ENCODE assay signal across 29 cellular contexts in the genomic region with DNA sequence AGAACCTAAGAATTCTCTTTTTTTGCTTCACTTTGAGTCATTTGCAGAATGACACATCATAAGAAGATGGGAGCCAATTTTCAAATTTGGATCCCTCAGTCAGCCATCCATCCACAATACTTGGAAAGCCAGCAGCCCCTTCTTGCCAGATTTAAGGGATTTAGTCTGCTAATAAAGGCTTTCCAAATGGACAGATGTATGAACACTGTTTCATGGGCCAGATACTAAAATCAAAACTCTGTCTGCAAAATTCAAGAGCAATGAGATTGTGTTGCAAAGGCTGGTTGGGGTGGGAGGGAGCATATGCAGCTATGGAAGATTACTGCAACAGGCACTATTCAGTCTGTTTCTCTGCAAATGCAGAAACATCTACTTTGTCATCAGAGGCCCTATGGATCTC. TPM values are rescaled to one million over a fixed set of nuclear protein-coding genes. Genes with fewer than 3 reads are reported as not detected.
"Had no signal": no experiment of that assay in that cellular context is flagged by ENCODE, and none has a peak within 500 bp of the region (broad histone marks: within the 10 kb centered on the region; RNA-seq: fewer than 3 reads in every experiment).

No MANE protein-coding gene starts in this region.

- ATAC-seq: activated T-helper 17 cell treated with anti-CD3 and anti-CD28 coated beads, Interleukin-2, amount 50 U/mL, for 72 hours; K562; Panc1; Right ventricle myocardium inferior had no signal

- H3K9me3 ChIP-seq: SK-N-SH had no signal

- H3K4me3 ChIP-seq: K562 had no signal

- H3K27ac ChIP-seq: VCaP had no signal

- H3K4me2 ChIP-seq: SK-N-SH had no signal

- H3K9ac ChIP-seq: SK-N-SH had no signal

- DNase-seq: activated CD4-positive, alpha-beta memory T cell treated with anti-CD3 and anti-CD28 coated beads, Interleukin-2, amount 10 ng/mL, durations not matched to agents 7 days and 5 days; activated CD4-positive, alpha-beta T cell treated with anti-CD3 and anti-CD28 coated beads, Interleukin-2, amount 50 U/mL, for 1 hour; activated CD4-positive, CD25-positive, alpha-beta regulatory T cell; activated gamma-delta T cell; activated naive CD4-positive, alpha-beta T cell treated with anti-CD3 and anti-CD28 coated beads for 36 hours; activated T-cell treated with anti-CD3 and anti-CD28 coated beads for 4 hours; activated T-cell treated with anti-CD3 and anti-CD28 coated beads, Interleukin-2, amount 50 U/mL, for 48 hours; Kasumi-1; NCI-H1092; NCI-H1417 treated with DMSO at 0.1 percent for 48 hours; NCI-H1694; NCI-H2029; NCI-H2107; NCI-H345; NCI-H510A treated with DMSO at 0.1 percent for 48 hours; NCI-H69; NK-92 treated with Interleukin-12 subunit alpha and Interleukin-12 subunit beta, amount 100 ng/mL, for 24 hours; OCI-M1; RPMI8226; SK-N-SH; T-helper 1 cell had no signal

RNA-seq across cellular contexts. Expression of a gene that starts 37.7 kb away (rescaled TPM):
- total RNA-seq: activated CD4-positive, alpha-beta memory T cell treated with anti-CD3 and anti-CD28 coated beads, Interleukin-2, amount 10 ng/mL, durations not matched to agents 7 days and 5 days; activated CD8-positive, alpha-beta memory T cell treated with anti-CD3 and anti-CD28 coated beads for 36 hours; activated naive CD4-positive, alpha-beta T cell treated with anti-CD3 and anti-CD28 coated beads for 36 hours; activated T-helper 17 cell treated with anti-CD3 and anti-CD28 coated beads, Interleukin-2, amount 50 U/mL, for 72 hours; cardiac septum; K562; Right ventricle myocardium inferior; T-helper 2 cell treated with Interferon-gamma antibody and Interleukin-4, amounts not matched to agents 100 ng/mL and 5 ng/mL, for 36 hours had no signal
